ENCODE assay signal across 1 cellular context in the genomic region with DNA sequence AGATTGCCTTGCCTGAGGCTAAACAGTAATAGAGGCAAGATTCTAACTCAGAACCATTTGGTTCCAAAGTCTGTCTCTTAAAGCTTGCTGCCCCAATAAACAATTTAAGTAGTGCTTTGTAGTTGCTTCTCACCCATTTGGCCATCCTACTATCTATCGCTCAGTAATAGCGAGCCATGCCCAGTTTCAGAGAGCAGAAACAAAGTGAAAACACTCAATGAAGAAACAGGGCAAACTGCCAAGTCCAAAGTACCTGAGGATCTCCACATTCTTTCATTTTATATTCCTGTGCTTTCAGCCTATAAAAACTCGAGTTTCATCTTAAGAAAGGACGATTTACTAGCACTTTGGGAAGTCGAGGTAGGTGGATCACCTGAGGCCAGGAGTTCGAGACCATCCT.
TF ChIP-seq lines count a peak whose summit lies in the region.

No MANE protein-coding gene starts in this region.

TF ChIP-seq in HepG2, 621 proteins besides CTCF, POLR2A, EP300 and RAD21 (continued from another document):
- TF ChIP-seq, protein P1, sequence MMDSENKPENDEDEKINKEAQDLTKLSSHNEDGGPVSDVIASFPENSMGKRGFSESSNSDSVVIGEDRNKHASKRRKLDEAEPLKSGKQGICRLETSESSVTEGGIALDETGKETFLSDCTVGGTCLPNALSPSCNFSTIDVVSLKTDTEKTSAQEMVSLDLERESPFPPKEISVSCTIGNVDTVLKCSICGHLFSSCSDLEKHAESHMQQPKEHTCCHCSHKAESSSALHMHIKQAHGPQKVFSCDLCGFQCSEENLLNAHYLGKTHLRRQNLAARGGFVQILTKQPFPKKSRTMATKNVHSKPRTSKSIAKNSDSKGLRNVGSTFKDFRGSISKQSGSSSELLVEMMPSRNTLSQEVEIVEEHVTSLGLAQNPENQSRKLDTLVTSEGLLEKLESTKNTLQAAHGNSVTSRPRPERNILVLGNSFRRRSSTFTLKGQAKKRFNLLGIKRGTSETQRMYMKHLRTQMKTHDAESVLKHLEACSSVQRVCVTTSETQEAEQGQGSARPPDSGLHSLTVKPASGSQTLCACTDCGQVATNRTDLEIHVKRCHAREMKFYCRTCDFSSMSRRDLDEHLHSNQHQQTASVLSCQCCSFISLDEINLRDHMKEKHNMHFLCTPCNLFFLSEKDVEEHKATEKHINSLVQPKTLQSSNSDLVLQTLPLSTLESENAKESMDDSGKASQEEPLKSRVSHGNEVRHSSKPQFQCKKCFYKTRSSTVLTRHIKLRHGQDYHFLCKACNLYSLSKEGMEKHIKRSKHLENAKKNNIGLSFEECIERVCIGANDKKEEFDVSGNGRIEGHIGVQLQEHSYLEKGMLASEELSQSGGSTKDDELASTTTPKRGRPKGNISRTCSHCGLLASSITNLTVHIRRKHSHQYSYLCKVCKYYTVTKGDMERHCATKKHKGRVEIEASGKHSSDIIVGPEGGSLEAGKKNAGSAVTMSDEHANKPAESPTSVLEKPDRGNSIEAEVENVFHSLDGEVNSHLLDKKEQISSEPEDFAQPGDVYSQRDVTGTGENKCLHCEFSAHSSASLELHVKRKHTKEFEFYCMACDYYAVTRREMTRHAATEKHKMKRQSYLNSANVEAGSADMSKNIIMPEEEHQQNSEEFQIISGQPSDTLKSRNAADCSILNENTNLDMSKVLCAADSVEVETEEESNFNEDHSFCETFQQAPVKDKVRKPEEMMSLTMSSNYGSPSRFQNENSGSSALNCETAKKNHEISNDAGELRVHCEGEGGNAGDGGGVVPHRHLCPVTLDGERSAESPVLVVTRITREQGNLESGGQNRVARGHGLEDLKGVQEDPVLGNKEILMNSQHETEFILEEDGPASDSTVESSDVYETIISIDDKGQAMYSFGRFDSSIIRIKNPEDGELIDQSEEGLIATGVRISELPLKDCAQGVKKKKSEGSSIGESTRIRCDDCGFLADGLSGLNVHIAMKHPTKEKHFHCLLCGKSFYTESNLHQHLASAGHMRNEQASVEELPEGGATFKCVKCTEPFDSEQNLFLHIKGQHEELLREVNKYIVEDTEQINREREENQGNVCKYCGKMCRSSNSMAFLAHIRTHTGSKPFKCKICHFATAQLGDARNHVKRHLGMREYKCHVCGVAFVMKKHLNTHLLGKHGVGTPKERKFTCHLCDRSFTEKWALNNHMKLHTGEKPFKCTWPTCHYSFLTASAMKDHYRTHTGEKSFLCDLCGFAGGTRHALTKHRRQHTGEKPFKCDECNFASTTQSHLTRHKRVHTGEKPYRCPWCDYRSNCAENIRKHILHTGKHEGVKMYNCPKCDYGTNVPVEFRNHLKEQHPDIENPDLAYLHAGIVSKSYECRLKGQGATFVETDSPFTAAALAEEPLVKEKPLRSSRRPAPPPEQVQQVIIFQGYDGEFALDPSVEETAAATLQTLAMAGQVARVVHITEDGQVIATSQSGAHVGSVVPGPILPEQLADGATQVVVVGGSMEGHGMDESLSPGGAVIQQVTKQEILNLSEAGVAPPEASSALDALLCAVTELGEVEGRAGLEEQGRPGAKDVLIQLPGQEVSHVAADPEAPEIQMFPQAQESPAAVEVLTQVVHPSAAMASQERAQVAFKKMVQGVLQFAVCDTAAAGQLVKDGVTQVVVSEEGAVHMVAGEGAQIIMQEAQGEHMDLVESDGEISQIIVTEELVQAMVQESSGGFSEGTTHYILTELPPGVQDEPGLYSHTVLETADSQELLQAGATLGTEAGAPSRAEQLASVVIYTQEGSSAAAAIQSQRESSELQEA (CRISPR knock-in tag; IDR thresholded peaks at IDR 0.05; ENCODE audit: not compliant biosample characterization) = no peak
- TF ChIP-seq MYC (CRISPR knock-in tag; IDR thresholded peaks at IDR 0.05; ENCODE audit: borderline replicate concordance) (no peak), ISL2 (CRISPR knock-in tag; IDR thresholded peaks at IDR 0.05) (no peak), ZNF615 (CRISPR knock-in tag; IDR thresholded peaks at IDR 0.05; ENCODE audit: borderline replicate concordance) (no peak), PPARG (CRISPR knock-in tag; conservative IDR thresholded peaks at IDR 0.05) (no peak), CHD2 (IDR thresholded peaks at IDR 0.05; ENCODE audit: low read depth, low read length) (no peak), EZH2 (conservative IDR thresholded peaks at IDR 0.05; ENCODE audit: low read depth, low read length) (no peak), PCBP2 (optimal IDR thresholded peaks at IDR 0.05; ENCODE audit: low read depth, low read length, poor library complexity, severe bottlenecking) (no peak), CENPX (CRISPR knock-in tag; IDR thresholded peaks at IDR 0.05) (no peak), MTA3 (CRISPR knock-in tag; IDR thresholded peaks at IDR 0.05) (no peak)
- TF ChIP-seq, protein P2, sequence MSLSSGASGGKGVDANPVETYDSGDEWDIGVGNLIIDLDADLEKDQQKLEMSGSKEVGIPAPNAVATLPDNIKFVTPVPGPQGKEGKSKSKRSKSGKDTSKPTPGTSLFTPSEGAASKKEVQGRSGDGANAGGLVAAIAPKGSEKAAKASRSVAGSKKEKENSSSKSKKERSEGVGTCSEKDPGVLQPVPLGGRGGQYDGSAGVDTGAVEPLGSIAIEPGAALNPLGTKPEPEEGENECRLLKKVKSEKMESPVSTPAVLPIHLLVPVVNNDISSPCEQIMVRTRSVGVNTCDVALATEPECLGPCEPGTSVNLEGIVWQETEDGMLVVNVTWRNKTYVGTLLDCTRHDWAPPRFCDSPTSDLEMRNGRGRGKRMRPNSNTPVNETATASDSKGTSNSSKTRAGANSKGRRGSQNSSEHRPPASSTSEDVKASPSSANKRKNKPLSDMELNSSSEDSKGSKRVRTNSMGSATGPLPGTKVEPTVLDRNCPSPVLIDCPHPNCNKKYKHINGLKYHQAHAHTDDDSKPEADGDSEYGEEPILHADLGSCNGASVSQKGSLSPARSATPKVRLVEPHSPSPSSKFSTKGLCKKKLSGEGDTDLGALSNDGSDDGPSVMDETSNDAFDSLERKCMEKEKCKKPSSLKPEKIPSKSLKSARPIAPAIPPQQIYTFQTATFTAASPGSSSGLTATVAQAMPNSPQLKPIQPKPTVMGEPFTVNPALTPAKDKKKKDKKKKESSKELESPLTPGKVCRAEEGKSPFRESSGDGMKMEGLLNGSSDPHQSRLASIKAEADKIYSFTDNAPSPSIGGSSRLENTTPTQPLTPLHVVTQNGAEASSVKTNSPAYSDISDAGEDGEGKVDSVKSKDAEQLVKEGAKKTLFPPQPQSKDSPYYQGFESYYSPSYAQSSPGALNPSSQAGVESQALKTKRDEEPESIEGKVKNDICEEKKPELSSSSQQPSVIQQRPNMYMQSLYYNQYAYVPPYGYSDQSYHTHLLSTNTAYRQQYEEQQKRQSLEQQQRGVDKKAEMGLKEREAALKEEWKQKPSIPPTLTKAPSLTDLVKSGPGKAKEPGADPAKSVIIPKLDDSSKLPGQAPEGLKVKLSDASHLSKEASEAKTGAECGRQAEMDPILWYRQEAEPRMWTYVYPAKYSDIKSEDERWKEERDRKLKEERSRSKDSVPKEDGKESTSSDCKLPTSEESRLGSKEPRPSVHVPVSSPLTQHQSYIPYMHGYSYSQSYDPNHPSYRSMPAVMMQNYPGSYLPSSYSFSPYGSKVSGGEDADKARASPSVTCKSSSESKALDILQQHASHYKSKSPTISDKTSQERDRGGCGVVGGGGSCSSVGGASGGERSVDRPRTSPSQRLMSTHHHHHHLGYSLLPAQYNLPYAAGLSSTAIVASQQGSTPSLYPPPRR (CRISPR knock-in tag; IDR thresholded peaks at IDR 0.05; ENCODE audit: borderline replicate concordance) = no peak
- TF ChIP-seq, protein P3, sequence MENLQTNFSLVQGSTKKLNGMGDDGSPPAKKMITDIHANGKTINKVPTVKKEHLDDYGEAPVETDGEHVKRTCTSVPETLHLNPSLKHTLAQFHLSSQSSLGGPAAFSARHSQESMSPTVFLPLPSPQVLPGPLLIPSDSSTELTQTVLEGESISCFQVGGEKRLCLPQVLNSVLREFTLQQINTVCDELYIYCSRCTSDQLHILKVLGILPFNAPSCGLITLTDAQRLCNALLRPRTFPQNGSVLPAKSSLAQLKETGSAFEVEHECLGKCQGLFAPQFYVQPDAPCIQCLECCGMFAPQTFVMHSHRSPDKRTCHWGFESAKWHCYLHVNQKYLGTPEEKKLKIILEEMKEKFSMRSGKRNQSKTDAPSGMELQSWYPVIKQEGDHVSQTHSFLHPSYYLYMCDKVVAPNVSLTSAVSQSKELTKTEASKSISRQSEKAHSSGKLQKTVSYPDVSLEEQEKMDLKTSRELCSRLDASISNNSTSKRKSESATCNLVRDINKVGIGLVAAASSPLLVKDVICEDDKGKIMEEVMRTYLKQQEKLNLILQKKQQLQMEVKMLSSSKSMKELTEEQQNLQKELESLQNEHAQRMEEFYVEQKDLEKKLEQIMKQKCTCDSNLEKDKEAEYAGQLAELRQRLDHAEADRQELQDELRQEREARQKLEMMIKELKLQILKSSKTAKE (CRISPR knock-in tag; IDR thresholded peaks at IDR 0.05; ENCODE audit: borderline replicate concordance) = no peak
- TF ChIP-seq, protein P4, sequence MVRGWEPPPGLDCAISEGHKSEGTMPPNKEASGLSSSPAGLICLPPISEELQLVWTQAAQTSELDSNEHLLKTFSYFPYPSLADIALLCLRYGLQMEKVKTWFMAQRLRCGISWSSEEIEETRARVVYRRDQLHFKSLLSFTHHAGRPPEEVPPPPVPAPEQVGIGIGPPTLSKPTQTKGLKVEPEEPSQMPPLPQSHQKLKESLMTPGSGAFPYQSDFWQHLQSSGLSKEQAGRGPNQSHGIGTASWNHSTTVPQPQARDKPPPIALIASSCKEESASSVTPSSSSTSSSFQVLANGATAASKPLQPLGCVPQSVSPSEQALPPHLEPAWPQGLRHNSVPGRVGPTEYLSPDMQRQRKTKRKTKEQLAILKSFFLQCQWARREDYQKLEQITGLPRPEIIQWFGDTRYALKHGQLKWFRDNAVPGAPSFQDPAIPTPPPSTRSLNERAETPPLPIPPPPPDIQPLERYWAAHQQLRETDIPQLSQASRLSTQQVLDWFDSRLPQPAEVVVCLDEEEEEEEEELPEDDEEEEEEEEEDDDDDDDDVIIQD (CRISPR knock-in tag; IDR thresholded peaks at IDR 0.05; ENCODE audit: low read depth) = no peak; the same call in 1 of the 2 replicates
- TF ChIP-seq, protein P5, sequence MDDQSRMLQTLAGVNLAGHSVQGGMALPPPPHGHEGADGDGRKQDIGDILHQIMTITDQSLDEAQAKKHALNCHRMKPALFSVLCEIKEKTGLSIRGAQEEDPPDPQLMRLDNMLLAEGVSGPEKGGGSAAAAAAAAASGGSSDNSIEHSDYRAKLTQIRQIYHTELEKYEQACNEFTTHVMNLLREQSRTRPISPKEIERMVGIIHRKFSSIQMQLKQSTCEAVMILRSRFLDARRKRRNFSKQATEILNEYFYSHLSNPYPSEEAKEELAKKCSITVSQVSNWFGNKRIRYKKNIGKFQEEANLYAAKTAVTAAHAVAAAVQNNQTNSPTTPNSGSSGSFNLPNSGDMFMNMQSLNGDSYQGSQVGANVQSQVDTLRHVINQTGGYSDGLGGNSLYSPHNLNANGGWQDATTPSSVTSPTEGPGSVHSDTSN (CRISPR knock-in tag; IDR thresholded peaks at IDR 0.05; ENCODE audit: borderline replicate concordance) = no peak
